8 cellular contexts compared by ENCODE assay signal in genomic region chr17:28953444-28954118, GRCh38. TPM values are rescaled to one million over a fixed set of nuclear protein-coding genes. Genes with fewer than 3 reads are reported as not detected.
A peak's percentile ranks its signal among the peaks of the same experiment; 100 is the strongest.
DNase-seq lines count a peak whose midpoint lies in the region; ATAC-seq, FAIRE-seq and TF ChIP-seq lines count a peak whose summit lies in the region.

No MANE protein-coding gene starts in this region.

- TF ChIP-seq POLR2A in GM12892 (IDR thresholded peaks at IDR 0.05; ENCODE audit: low read depth, low read length) = no peak

- H3K36me3 Mint-ChIP-seq in activated T-helper 1 cell treated with anti-CD3 and anti-CD28 coated beads, Interleukin-12 subunit alpha, Interleukin-12 subunit beta, Interleukin-2, Interleukin-4 antibody, amounts not matched to agents 30 ng/mL and 10 ng/mL and 1 ng/mL, durations not matched to agents 14 hours and 24 hours and 36 hours (ENCODE audit: low read depth) = peaks cover 2% of the 10 kb centered on the region

- peak overlapping the region; percentile 99 for H3K27ac ChIP-seq in 22Rv1
- H3K27ac ChIP-seq in left ventricle myocardium inferior (replicated peaks) = peak overlapping the region; percentile 100

- no peak for ATAC-seq in GM18517 (IDR thresholded peaks at IDR 0.05; ENCODE audit: unreplicated experiment)

- H3K4me1 Mint-ChIP-seq in activated T-helper 1 cell treated with anti-CD3 and anti-CD28 coated beads, Interleukin-12 subunit alpha, Interleukin-12 subunit beta, Interleukin-2, Interleukin-4 antibody, amounts not matched to agents 30 ng/mL and 10 ng/mL and 1 ng/mL, durations not matched to agents 14 hours and 24 hours and 36 hours (ENCODE audit: low read depth) = peaks cover 2% of the 10 kb centered on the region

- no peak for FAIRE-seq in GM12892 (lab: Jason Lieb, UNC)

- H3K9me3 Mint-ChIP-seq in activated T-helper 1 cell treated with anti-CD3 and anti-CD28 coated beads, Interleukin-12 subunit alpha, Interleukin-12 subunit beta, Interleukin-2, Interleukin-4 antibody, amounts not matched to agents 30 ng/mL and 10 ng/mL and 1 ng/mL, durations not matched to agents 14 hours and 24 hours and 36 hours = no peaks in the 10 kb centered on the region

- no peak overlapping the region for H3K4me3 ChIP-seq in left ventricle myocardium inferior

- H3K4me3 Mint-ChIP-seq in activated T-helper 1 cell treated with anti-CD3 and anti-CD28 coated beads, Interleukin-12 subunit alpha, Interleukin-12 subunit beta, Interleukin-2, Interleukin-4 antibody, amounts not matched to agents 30 ng/mL and 10 ng/mL and 1 ng/mL, durations not matched to agents 14 hours and 24 hours and 36 hours = peak overlapping the region; percentile 39

- H3K27me3 ChIP-seq in left ventricle myocardium inferior (ENCODE audit: low read depth) = no peaks in the 10 kb centered on the region

- no peaks in the 10 kb centered on the region for H3K9me3 ChIP-seq in left ventricle myocardium inferior (replicated peaks)

- TF ChIP-seq CTCF in 22Rv1 (IDR thresholded peaks at IDR 0.05) = peak; percentile 85
- peak; percentile 92 for TF ChIP-seq CTCF in left ventricle myocardium inferior (IDR thresholded peaks at IDR 0.05; ENCODE audit: borderline replicate concordance)

- peak; percentile 42 for DNase-seq in EH (ENCODE audit: low read depth)
- peak; percentile 44 for DNase-seq in NCI-H748 treated with DMSO at 0.1 percent for 48 hours (lab: John Stamatoyannopoulos, UW)
- DNase-seq in activated T-helper 1 cell treated with anti-CD3 and anti-CD28 coated beads, Interleukin-12 subunit alpha, Interleukin-12 subunit beta, Interleukin-2, Interleukin-4 antibody, amounts not matched to agents 30 ng/mL and 10 ng/mL and 1 ng/mL, durations not matched to agents 14 hours and 24 hours and 36 hours (ENCODE audit: low spot score) = peak; percentile 30
- no peak for DNase-seq in left ventricle myocardium inferior
- DNase-seq in stimulated activated CD4-positive, alpha-beta T cell treated with anti-CD3 and anti-CD28 coated beads, Interleukin-12 subunit alpha, Interleukin-12 subunit beta, amount 100 ng/mL, for 48 hours (ENCODE audit: low read depth in 2 of 3, low spot score in 1 of 3) = peak; percentile 4 to 43 (median 28)
- no peak for DNase-seq in GM12892 (ENCODE audit: insufficient read length)

- H3K27me3 Mint-ChIP-seq in activated T-helper 1 cell treated with anti-CD3 and anti-CD28 coated beads, Interleukin-12 subunit alpha, Interleukin-12 subunit beta, Interleukin-2, Interleukin-4 antibody, amounts not matched to agents 30 ng/mL and 10 ng/mL and 1 ng/mL, durations not matched to agents 14 hours and 24 hours and 36 hours (ENCODE audit: insufficient read depth) = no peaks in the 10 kb centered on the region

- H3K27ac Mint-ChIP-seq in activated T-helper 1 cell treated with anti-CD3 and anti-CD28 coated beads, Interleukin-12 subunit alpha, Interleukin-12 subunit beta, Interleukin-2, Interleukin-4 antibody, amounts not matched to agents 30 ng/mL and 10 ng/mL and 1 ng/mL, durations not matched to agents 14 hours and 24 hours and 36 hours = no peak overlapping the region

- H3K4me1 ChIP-seq in left ventricle myocardium inferior = peaks cover 41% of the 10 kb centered on the region

- intact Hi-C loops in activated T-helper 1 cell treated with anti-CD3 and anti-CD28 coated beads, Interleukin-12 subunit alpha, Interleukin-12 subunit beta, Interleukin-2, Interleukin-4 antibody, amounts not matched to agents 30 ng/mL and 10 ng/mL and 1 ng/mL, durations not matched to agents 14 hours and 24 hours and 36 hours (cut with micrococcal nuclease) = loop anchor here (2.0 to 10.0 kb wide), 6 partner anchors 141 to 636 kb away; partner anchors contain the start of genes ALDOC, PIGS, SDF2 and SPAG5
- intact Hi-C loops in left ventricle myocardium inferior (cut with micrococcal nuclease) = no loop called here

- H3K36me3 ChIP-seq in left ventricle myocardium inferior = no peaks in the 10 kb centered on the region

RNA-seq across cellular contexts. Expression of gene PHF12, which starts 2.3 kb away (rescaled TPM):
- total RNA-seq in activated T-helper 1 cell treated with anti-CD3 and anti-CD28 coated beads, Interleukin-12 subunit alpha, Interleukin-12 subunit beta, Interleukin-2, Interleukin-4 antibody, amounts not matched to agents 30 ng/mL and 10 ng/mL and 1 ng/mL, durations not matched to agents 14 hours and 24 hours and 36 hours = 58.4 and 64.9 TPM in 2 replicates
- 17.2 TPM for total RNA-seq in left ventricle myocardium inferior
- 18.2 TPM for polyA plus RNA-seq in GM12892 (2012; ENCODE audit: missing spikeins)

RNA-seq across cellular contexts. Expression of gene DHRS13, which starts 50.7 kb away (rescaled TPM):
- total RNA-seq in activated T-helper 1 cell treated with anti-CD3 and anti-CD28 coated beads, Interleukin-12 subunit alpha, Interleukin-12 subunit beta, Interleukin-2, Interleukin-4 antibody, amounts not matched to agents 30 ng/mL and 10 ng/mL and 1 ng/mL, durations not matched to agents 14 hours and 24 hours and 36 hours = 34.6 and 34.9 TPM in 2 replicates
- 3.1 TPM for total RNA-seq in left ventricle myocardium inferior
- 5.9 TPM for polyA plus RNA-seq in GM12892 (2012; ENCODE audit: missing spikeins)

RNA-seq across cellular contexts. Expression of gene SEZ6, which starts 52.3 kb away (rescaled TPM):
- total RNA-seq in activated T-helper 1 cell treated with anti-CD3 and anti-CD28 coated beads, Interleukin-12 subunit alpha, Interleukin-12 subunit beta, Interleukin-2, Interleukin-4 antibody, amounts not matched to agents 30 ng/mL and 10 ng/mL and 1 ng/mL, durations not matched to agents 14 hours and 24 hours and 36 hours = not detected in 2 replicates
- not detected for total RNA-seq in left ventricle myocardium inferior
- 0.89 TPM for polyA plus RNA-seq in GM12892 (2012; ENCODE audit: missing spikeins)

RNA-seq across cellular contexts. Expression of gene FLOT2, which starts 56.0 kb away (rescaled TPM):
- total RNA-seq in activated T-helper 1 cell treated with anti-CD3 and anti-CD28 coated beads, Interleukin-12 subunit alpha, Interleukin-12 subunit beta, Interleukin-2, Interleukin-4 antibody, amounts not matched to agents 30 ng/mL and 10 ng/mL and 1 ng/mL, durations not matched to agents 14 hours and 24 hours and 36 hours = 92.2 and 98.8 TPM in 2 replicates
- total RNA-seq in left ventricle myocardium inferior = 84.2 TPM
- polyA plus RNA-seq in GM12892 (2012; ENCODE audit: missing spikeins) = 38.4 TPM

Comparison
In these comparisons a context has a peak if more than half of its experiments do, and no peak if none do; other contexts are left out.
1. DNase-seq: peak in EH (single experiment), NCI-H748 treated with DMSO at 0.1 percent for 48 hours (single experiment), activated T-helper 1 cell treated with anti-CD3 and anti-CD28 coated beads, Interleukin-12 subunit alpha, Interleukin-12 subunit beta, Interleukin-2, Interleukin-4 antibody, amounts not matched to agents 30 ng/mL and 10 ng/mL and 1 ng/mL, durations not matched to agents 14 hours and 24 hours and 36 hours (single experiment) and stimulated activated CD4-positive, alpha-beta T cell treated with anti-CD3 and anti-CD28 coated beads, Interleukin-12 subunit alpha, Interleukin-12 subunit beta, amount 100 ng/mL, for 48 hours (3 of 3); none in left ventricle myocardium inferior (single experiment) and GM12892 (single experiment).